29 cellular contexts compared by ENCODE assay signal in the genomic region with DNA sequence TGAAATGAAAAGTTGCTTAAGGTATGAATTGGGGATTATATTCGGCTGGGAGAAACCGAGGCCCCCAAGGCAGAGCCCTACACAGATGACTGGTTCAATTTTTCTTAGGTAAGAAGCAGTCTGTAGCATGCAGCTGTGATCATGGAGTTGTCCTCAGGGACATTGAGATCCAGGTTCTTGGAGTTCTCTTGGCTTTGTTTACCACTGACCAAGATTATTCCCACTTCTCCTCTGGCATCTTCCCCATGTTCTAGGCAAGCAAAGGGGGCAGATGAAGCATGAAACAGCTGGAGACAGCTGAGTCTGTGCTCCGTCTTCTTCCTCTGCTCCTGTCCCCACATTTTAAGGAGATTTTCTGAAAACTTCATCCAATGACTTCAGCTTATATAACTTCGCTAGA.
"Had no signal": no experiment of that assay in that cellular context is flagged by ENCODE, and none has a peak within 500 bp of the region (broad histone marks: within the 10 kb centered on the region; RNA-seq: fewer than 3 reads in every experiment).

No MANE protein-coding gene starts in this region.

- H3K27ac ChIP-seq: brain microvascular endothelial cell, pancreas, prostate gland, suprapubic skin, WERI-Rb-1 had no signal

- DNase-seq: activated CD4-positive, alpha-beta T cell treated with anti-CD3 and anti-CD28 coated beads for 48 hours; activated CD4-positive, alpha-beta T cell treated with anti-CD3 and anti-CD28 coated beads, Interleukin-2, amount 50 U/mL, for 48 hours; activated CD8-positive, alpha-beta memory T cell treated with anti-CD3 and anti-CD28 coated beads for 24 hours; activated effector memory CD4-positive, alpha-beta T cell treated with anti-CD3 and anti-CD28 coated beads, Interleukin-2, amount 50 U/mL, for 16 hours; activated naive CD4-positive, alpha-beta T cell treated with anti-CD3 and anti-CD28 coated beads, Interleukin-2, amount 10 ng/mL, durations not matched to agents 7 days and 5 days; activated naive CD8-positive, alpha-beta T cell treated with anti-CD3 and anti-CD28 coated beads, Interleukin-2, amount 10 ng/mL, durations not matched to agents 7 days and 5 days; activated T-cell treated with anti-CD3 and anti-CD28 coated beads, Interleukin-2, amount 50 U/mL, for 1 hour; amniotic stem cell; central memory CD4-positive, alpha-beta T cell; naive thymus-derived CD4-positive, alpha-beta T cell; retina; stimulated activated CD4-positive, alpha-beta T cell treated with anti-CD3 and anti-CD28 coated beads, Interleukin-15, amount 100 ng/mL, for 24 hours; stimulated activated CD4-positive, alpha-beta T cell treated with anti-CD3 and anti-CD28 coated beads, Interleukin-2, amount 100 ng/mL, for 24 hours; stimulated activated naive B cell treated with anti-CD40 and anti-IgM and Interleukin-4, amounts not matched to agents 10 μg/mL and 1 μg/mL and 100 μg/mL, for 72 hours; SW 1271; T-helper 9 cell; WERI-Rb-1 had no signal

- ATAC-seq: activated CD4-positive, CD25-positive, alpha-beta regulatory T cell treated with anti-CD3 and anti-CD28 coated beads, Interleukin-2, amount 50 U/mL, for 24 hours; naive thymus-derived CD4-positive, alpha-beta T cell; stimulated activated naive B cell treated with anti-CD40 and anti-IgM and Interleukin-4, amounts not matched to agents 10 μg/mL and 1 μg/mL and 100 μg/mL, for 72 hours had no signal

- H3K27me3 Mint-ChIP-seq: activated naive CD4-positive, alpha-beta T cell treated with anti-CD3 and anti-CD28 coated beads, Interleukin-2, amount 10 ng/mL, durations not matched to agents 7 days and 5 days; activated naive CD8-positive, alpha-beta T cell treated with anti-CD3 and anti-CD28 coated beads, Interleukin-2, amount 10 ng/mL, durations not matched to agents 7 days and 5 days; memory B cell; naive thymus-derived CD4-positive, alpha-beta T cell; stimulated activated naive B cell treated with anti-CD40 and anti-IgM and Interleukin-4, amounts not matched to agents 10 μg/mL and 1 μg/mL and 100 μg/mL, for 72 hours had no signal

- H3K9me3 ChIP-seq: pancreas, prostate gland, stomach, suprapubic skin, tibial nerve had no signal

- H3K27me3 ChIP-seq: brain microvascular endothelial cell, pancreas, stomach, suprapubic skin, tibial nerve had no signal

- H3K4me1 Mint-ChIP-seq: activated naive CD4-positive, alpha-beta T cell treated with anti-CD3 and anti-CD28 coated beads, Interleukin-2, amount 10 ng/mL, durations not matched to agents 7 days and 5 days; activated naive CD8-positive, alpha-beta T cell treated with anti-CD3 and anti-CD28 coated beads, Interleukin-2, amount 10 ng/mL, durations not matched to agents 7 days and 5 days; naive thymus-derived CD4-positive, alpha-beta T cell; stimulated activated naive B cell treated with anti-CD40 and anti-IgM and Interleukin-4, amounts not matched to agents 10 μg/mL and 1 μg/mL and 100 μg/mL, for 72 hours had no signal

- H3K4me3 Mint-ChIP-seq: activated naive CD4-positive, alpha-beta T cell treated with anti-CD3 and anti-CD28 coated beads, Interleukin-2, amount 10 ng/mL, durations not matched to agents 7 days and 5 days; activated naive CD8-positive, alpha-beta T cell treated with anti-CD3 and anti-CD28 coated beads, Interleukin-2, amount 10 ng/mL, durations not matched to agents 7 days and 5 days; activated T-helper 1 cell treated with anti-CD3 and anti-CD28 coated beads, Interleukin-12 subunit alpha, Interleukin-12 subunit beta, Interleukin-2, Interleukin-4 antibody, amounts not matched to agents 30 ng/mL and 10 ng/mL and 1 ng/mL, durations not matched to agents 14 hours and 24 hours and 36 hours; memory B cell; naive thymus-derived CD4-positive, alpha-beta T cell; stimulated activated naive B cell treated with anti-CD40 and anti-IgM and Interleukin-4, amounts not matched to agents 10 μg/mL and 1 μg/mL and 100 μg/mL, for 72 hours; T-helper 1 cell treated with Interleukin-12 subunit alpha and Interleukin-12 subunit beta and Interleukin-4 antibody, amounts not matched to agents 30 μg/mL and 1 μg/mL, for 36 hours had no signal

- H3K36me3 Mint-ChIP-seq: activated naive CD4-positive, alpha-beta T cell treated with anti-CD3 and anti-CD28 coated beads, Interleukin-2, amount 10 ng/mL, durations not matched to agents 7 days and 5 days; activated naive CD8-positive, alpha-beta T cell treated with anti-CD3 and anti-CD28 coated beads, Interleukin-2, amount 10 ng/mL, durations not matched to agents 7 days and 5 days; stimulated activated naive B cell treated with anti-CD40 and anti-IgM and Interleukin-4, amounts not matched to agents 10 μg/mL and 1 μg/mL and 100 μg/mL, for 72 hours had no signal

- H3K27ac Mint-ChIP-seq: activated naive CD4-positive, alpha-beta T cell treated with anti-CD3 and anti-CD28 coated beads, Interleukin-2, amount 10 ng/mL, durations not matched to agents 7 days and 5 days; activated naive CD8-positive, alpha-beta T cell treated with anti-CD3 and anti-CD28 coated beads, Interleukin-2, amount 10 ng/mL, durations not matched to agents 7 days and 5 days; activated T-helper 1 cell treated with anti-CD3 and anti-CD28 coated beads, Interleukin-12 subunit alpha, Interleukin-12 subunit beta, Interleukin-2, Interleukin-4 antibody, amounts not matched to agents 30 ng/mL and 10 ng/mL and 1 ng/mL, durations not matched to agents 14 hours and 24 hours and 36 hours; memory B cell; naive thymus-derived CD4-positive, alpha-beta T cell; stimulated activated naive B cell treated with anti-CD40 and anti-IgM and Interleukin-4, amounts not matched to agents 10 μg/mL and 1 μg/mL and 100 μg/mL, for 72 hours; T-helper 1 cell treated with Interleukin-12 subunit alpha and Interleukin-12 subunit beta and Interleukin-4 antibody, amounts not matched to agents 30 μg/mL and 1 μg/mL, for 36 hours had no signal

- H3K4me1 ChIP-seq: prostate gland, suprapubic skin had no signal

- H3K4me3 ChIP-seq: pancreas, prostate gland, stomach, suprapubic skin, tibial nerve had no signal

- H3K36me3 ChIP-seq: brain microvascular endothelial cell, pancreas, prostate gland, stomach, suprapubic skin, tibial nerve, WERI-Rb-1 had no signal

- FAIRE-seq: astrocyte, endothelial cell of umbilical vein, pancreas had no signal

- H3K9me3 Mint-ChIP-seq: activated naive CD4-positive, alpha-beta T cell treated with anti-CD3 and anti-CD28 coated beads, Interleukin-2, amount 10 ng/mL, durations not matched to agents 7 days and 5 days; memory B cell; stimulated activated naive B cell treated with anti-CD40 and anti-IgM and Interleukin-4, amounts not matched to agents 10 μg/mL and 1 μg/mL and 100 μg/mL, for 72 hours; T-helper 1 cell treated with Interleukin-12 subunit alpha and Interleukin-12 subunit beta and Interleukin-4 antibody, amounts not matched to agents 30 μg/mL and 1 μg/mL, for 36 hours had no signal
